1 cellular context compared by ENCODE assay signal in genomic region chr6:140446241-140446640, GRCh38.
TF ChIP-seq lines count a peak whose summit lies in the region.

No MANE protein-coding gene starts in this region.

TF ChIP-seq in GM23338, 12 proteins besides CTCF, POLR2A, EP300 and RAD21 (continued from another document):
- TF ChIP-seq STAT1 (IDR thresholded peaks at IDR 0.05; ENCODE audit: unreplicated experiment) (no peak), ZNF331 (CRISPR knock-in tag; IDR thresholded peaks at IDR 0.05; ENCODE audit: low read depth) (no peak)
